In the genomic region with DNA sequence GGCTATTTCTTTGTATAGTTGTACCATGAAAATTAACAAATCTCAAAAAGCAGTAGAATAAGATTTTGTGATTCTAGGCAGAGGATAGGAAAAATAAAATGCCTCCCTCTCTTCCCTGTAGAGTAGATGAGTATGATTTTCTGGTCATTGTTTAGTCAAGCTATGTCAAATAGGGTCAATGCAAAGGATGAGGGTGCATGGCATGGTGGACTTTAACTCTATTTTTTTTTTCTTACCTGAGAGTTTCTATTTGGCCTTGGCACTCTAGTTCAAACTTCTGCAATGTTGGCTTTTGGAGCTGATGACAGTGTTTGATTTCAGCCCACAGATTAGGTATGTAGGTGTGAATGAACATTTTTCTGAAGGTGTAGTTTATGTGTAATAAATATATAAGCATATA, we compare ENCODE assay signal across 27 cellular contexts.
A peak's percentile ranks its signal among the peaks of the same experiment; 100 is the strongest.
DNase-seq lines count a peak whose midpoint lies in the region; ATAC-seq, FAIRE-seq and TF ChIP-seq lines count a peak whose summit lies in the region.
"Had no signal": no experiment of that assay in that cellular context is flagged by ENCODE, and none has a peak within 500 bp of the region (broad histone marks: within the 10 kb centered on the region; RNA-seq: fewer than 3 reads in every experiment).

No MANE protein-coding gene starts in this region.

- CTCF ChIA-PET in HepG2 (lab: Yijun Ruan, JAX; ENCODE audit: low intra/inter-chr PET ratio, low total read pairs) = no interaction called here

- H3K36me3 ChIP-seq in HepG2 (replicated peaks in 1 of 2; ENCODE audit: control insufficient read depth in 1 of 2, insufficient read depth in 2 of 2, low read length in 2 of 2) = no peaks in the 10 kb centered on the region
- H3K36me3 ChIP-seq in right lobe of liver = no peaks in the 10 kb centered on the region
- H3K36me3 ChIP-seq: BE2C; BLaER1; BLaER1 treated with 17β-estradiol and CSF1 and Interleukin-3, amounts not matched to agents 10 nM and 100 nM had no signal

- DNase-seq in HepG2 (ENCODE audit: low spot score) (no peak), right lobe of liver (no peak)
- DNase-seq: 8988T; ACHN; AML-193; BE2C; C1 segment of cervical spinal cord; Caco-2; Calu3; CD4-positive, alpha-beta memory T cell; CD4-positive, alpha-beta T cell; CD4-positive, CD25-positive, alpha-beta regulatory T cell; CD8-positive, alpha-beta memory T cell; CD8-positive, alpha-beta T cell; COR-L47; DMS 273 treated with DMSO at 0.1 percent for 48 hours; DMS153; DMS53; DMS79; DMS79 treated with DMSO at 0.1 percent for 48 hours; DND-41; EL had no signal

- TF ChIP-seq RAD21 in HepG2 (CRISPR knock-in tag; IDR thresholded peaks at IDR 0.05) = no peak

- H3K9me3 ChIP-seq in HepG2 (ENCODE audit: low read length) = no peaks in the 10 kb centered on the region
- H3K9me3 ChIP-seq in right lobe of liver = no peaks in the 10 kb centered on the region
- H3K9me3 ChIP-seq: A549, BE2C, BLaER1, Caco-2 had no signal

- H2AFZ ChIP-seq in HepG2 (ENCODE audit: low read length) = no peak overlapping the region

- H3K9ac ChIP-seq in HepG2 (ENCODE audit: insufficient read depth, low read depth, low read length) = no peak overlapping the region
- H3K9ac ChIP-seq: BLaER1; BLaER1 treated with 17β-estradiol and CSF1 and Interleukin-3, amounts not matched to agents 10 nM and 100 nM had no signal

- in situ Hi-C loops in HepG2 (cut with HindIII; ENCODE audit: extremely low pct_ligation_motif_present, low pct_unique_long_range_greater_than_20kb) = no loop called here

- H3K27ac ChIP-seq in HepG2 (ENCODE audit: extremely low read length, insufficient read depth, low read length) (no peak overlapping the region), right lobe of liver (no peak overlapping the region)
- H3K27ac ChIP-seq: 22Rv1; A549; BLaER1; BLaER1 treated with 17β-estradiol and CSF1 and Interleukin-3, amounts not matched to agents 10 nM and 100 nM; C4-2B had no signal

- intact Hi-C loops in HepG2 (cut with micrococcal nuclease; ENCODE audit: unreplicated experiment) (no loop called here), right lobe of liver (cut with DNase I) (no loop called here)

- H3K4me2 ChIP-seq in HepG2 (ENCODE audit: low read depth, low read length) = no peak overlapping the region
- H3K4me2 ChIP-seq: A549; BLaER1; BLaER1 treated with 17β-estradiol and CSF1 and Interleukin-3, amounts not matched to agents 10 nM and 100 nM had no signal

- TF ChIP-seq CTCF in HepG2 (CRISPR knock-in tag; IDR thresholded peaks at IDR 0.05) = no peak
- no peak for TF ChIP-seq CTCF in right lobe of liver (IDR thresholded peaks at IDR 0.05)

- TF ChIP-seq POLR2A in HepG2 (IDR thresholded peaks at IDR 0.05; ENCODE audit: insufficient read depth in 1 of 2, low read depth in 2 of 2, low read length in 2 of 2) = no peak
- TF ChIP-seq POLR2A in right lobe of liver (IDR thresholded peaks at IDR 0.05) = no peak

- no peak overlapping the region for H3K4me3 ChIP-seq in HepG2 (replicated peaks in 1 of 3; ENCODE audit: insufficient read depth in 1 of 3, low read depth in 2 of 3, low read length in 3 of 3)
- H3K4me3 ChIP-seq in right lobe of liver = no peak overlapping the region
- H3K4me3 ChIP-seq: A549; BLaER1; BLaER1 treated with 17β-estradiol and CSF1 and Interleukin-3, amounts not matched to agents 10 nM and 100 nM had no signal

- H3K79me2 ChIP-seq in HepG2 (ENCODE audit: insufficient read depth, low read length) = no peaks in the 10 kb centered on the region

- no TSS peak for BruUV-seq in HepG2 (replicated peaks; lab: Mats Ljungman, UMichigan)

- H3K4me1 ChIP-seq in HepG2 (ENCODE audit: insufficient read depth, low read length) = no peaks in the 10 kb centered on the region
- H3K4me1 ChIP-seq in right lobe of liver = no peaks in the 10 kb centered on the region
- H3K4me1 ChIP-seq: A549; BE2C; BLaER1; BLaER1 treated with 17β-estradiol and CSF1 and Interleukin-3, amounts not matched to agents 10 nM and 100 nM; Caco-2 had no signal

- no peaks in the 10 kb centered on the region for H3K27me3 ChIP-seq in HepG2 (ENCODE audit: control insufficient read depth in 1 of 2, insufficient read depth in 2 of 2, low read length in 2 of 2)
- H3K27me3 ChIP-seq in right lobe of liver = no peaks in the 10 kb centered on the region
- H3K27me3 ChIP-seq: BE2C; BLaER1; BLaER1 treated with 17β-estradiol and CSF1 and Interleukin-3, amounts not matched to agents 10 nM and 100 nM had no signal

- no peak for FAIRE-seq in HepG2 (lab: Jason Lieb, UNC)
- FAIRE-seq: A549 had no signal

- peak; percentile 75 for ATAC-seq in HepG2
- no peak for ATAC-seq in right lobe of liver
- ATAC-seq: A549; CD8-positive, alpha-beta T cell had no signal

- no peaks in the 10 kb centered on the region for H4K20me1 ChIP-seq in HepG2 (ENCODE audit: insufficient read depth, low read length)
- H4K20me1 ChIP-seq: BLaER1; BLaER1 treated with 17β-estradiol and CSF1 and Interleukin-3, amounts not matched to agents 10 nM and 100 nM had no signal

- POLR2A ChIA-PET in HepG2 (lab: Yijun Ruan, JAX) = no interaction called here

- no peak for TF ChIP-seq EP300 in HepG2 (IDR thresholded peaks at IDR 0.05; ENCODE audit: low read depth in 2 of 2, low read length in 2 of 2)
- TF ChIP-seq EP300 in HepG2 (CRISPR knock-in tag; IDR thresholded peaks at IDR 0.05; ENCODE audit: borderline replicate concordance) = no peak

TF ChIP-seq in HepG2, 621 proteins besides CTCF, POLR2A, EP300 and RAD21 (continues in another document):
- TF ChIP-seq PAXIP1 (CRISPR knock-in tag; conservative IDR thresholded peaks at IDR 0.05) (0 out of 2 replicates have a peak, but pooled peaks have one; percentile 22), HNF4G (IDR thresholded peaks at IDR 0.05; ENCODE audit: borderline replicate concordance, low read depth, low read length) (no peak), HNF4G (CRISPR knock-in tag; IDR thresholded peaks at IDR 0.05; ENCODE audit: borderline replicate concordance, low read depth) (no peak), HNF4A (CRISPR knock-in tag; IDR thresholded peaks at IDR 0.05) (peak; percentile 59), FOXC1 (CRISPR knock-in tag; IDR thresholded peaks at IDR 0.05; ENCODE audit: borderline replicate concordance) (no peak), ZFP1 (CRISPR knock-in tag; IDR thresholded peaks at IDR 0.05) (no peak), HIC2 (CRISPR knock-in tag; IDR thresholded peaks at IDR 0.05; ENCODE audit: low read depth) (no peak), FOXO1 (CRISPR knock-in tag; IDR thresholded peaks at IDR 0.05) (no peak), RXRB (CRISPR knock-in tag; IDR thresholded peaks at IDR 0.05; ENCODE audit: borderline replicate concordance) (0 out of 2 replicates have a peak, but pooled peaks have one; percentile 18)
- TF ChIP-seq, protein P1, sequence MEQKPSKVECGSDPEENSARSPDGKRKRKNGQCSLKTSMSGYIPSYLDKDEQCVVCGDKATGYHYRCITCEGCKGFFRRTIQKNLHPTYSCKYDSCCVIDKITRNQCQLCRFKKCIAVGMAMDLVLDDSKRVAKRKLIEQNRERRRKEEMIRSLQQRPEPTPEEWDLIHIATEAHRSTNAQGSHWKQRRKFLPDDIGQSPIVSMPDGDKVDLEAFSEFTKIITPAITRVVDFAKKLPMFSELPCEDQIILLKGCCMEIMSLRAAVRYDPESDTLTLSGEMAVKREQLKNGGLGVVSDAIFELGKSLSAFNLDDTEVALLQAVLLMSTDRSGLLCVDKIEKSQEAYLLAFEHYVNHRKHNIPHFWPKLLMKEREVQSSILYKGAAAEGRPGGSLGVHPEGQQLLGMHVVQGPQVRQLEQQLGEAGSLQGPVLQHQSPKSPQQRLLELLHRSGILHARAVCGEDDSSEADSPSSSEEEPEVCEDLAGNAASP (CRISPR knock-in tag; IDR thresholded peaks at IDR 0.05; ENCODE audit: borderline replicate concordance) = peak; percentile 57; the same call in 1 of the 2 replicates
